ENCODE assay signal across 3 cellular contexts in genomic region chrX:1349606-1350005, GRCh38. TPM values are rescaled to one million over a fixed set of nuclear protein-coding genes. Genes with fewer than 3 reads are reported as not detected.
"Had no signal": no experiment of that assay in that cellular context is flagged by ENCODE, and none has a peak within 500 bp of the region (broad histone marks: within the 10 kb centered on the region; RNA-seq: fewer than 3 reads in every experiment).

No MANE protein-coding gene starts in this region.

RNA-seq across cellular contexts. Expression of gene IL3RA, which starts 13.0 kb away (rescaled TPM):
- total RNA-seq: LHCN-M2, M059J, MCF 10A had no signal
